Comparison of ENCODE assay signal across 8 cellular contexts in genomic region chr5:127031147-127031862, GRCh38. TPM values are rescaled to one million over a fixed set of nuclear protein-coding genes. Genes with fewer than 3 reads are reported as not detected.
DNase-seq lines count a peak whose midpoint lies in the region; TF ChIP-seq lines count a peak whose summit lies in the region.

No MANE protein-coding gene starts in this region.

- H3K27ac ChIP-seq in caudate nucleus (ENCODE audit: low read depth, low read length) (peak overlapping the region; percentile 74), mesodermal cell (ENCODE audit: low read depth, low read length, severe bottlenecking) (peak overlapping the region; percentile 60), urinary bladder (ENCODE audit: low read depth) (no peak overlapping the region)

- H3K36me3 ChIP-seq in mesodermal cell (ENCODE audit: control insufficient read depth, insufficient read depth, low read length) (no peaks in the 10 kb centered on the region), urinary bladder (ENCODE audit: insufficient read depth) (no peaks in the 10 kb centered on the region)

- no peak for TF ChIP-seq CTCF in GM12865 (IDR thresholded peaks at IDR 0.05; ENCODE audit: insufficient read depth, low read depth, low read length, missing control alignments)

- peaks cover 7% of the 10 kb centered on the region for H3K4me1 ChIP-seq in mesodermal cell (ENCODE audit: control insufficient read depth, insufficient read depth, low read length, poor library complexity, severe bottlenecking)
- H3K4me1 ChIP-seq in urinary bladder (ENCODE audit: insufficient read depth) = no peaks in the 10 kb centered on the region

- peak; percentile 57 for DNase-seq in GM12865 (ENCODE audit: low read depth)
- peak; percentile 25 for DNase-seq in HEK293T (ENCODE audit: extremely low spot score)
- peak; percentile 53 for DNase-seq in RPMI8226
- no peak for DNase-seq in caudate nucleus (lab: John Stamatoyannopoulos, UW)
- DNase-seq in NOMO-1 treated with dmso at 0.1 percent for 144 hours (lab: John Stamatoyannopoulos, UW; ENCODE audit: unreplicated experiment) = no peak
- DNase-seq in OCI-M1 (lab: John Stamatoyannopoulos, UW) = no peak

- 37 to 40% methylated on average over 32 to 45 of the region's 45 CpGs for WGBS in mesodermal cell (ENCODE audit: insufficient coverage in 2 of 2), 2 experiments
- WGBS in urinary bladder = 16% methylated on average over 45 of the region's 45 CpGs

- CTCF ChIA-PET in HEK293T (lab: Yijun Ruan, JAX) = interaction anchor here (1.6 kb wide), 1 partner anchor 10 kb away, joined by 3 read pairs; no protein-coding TSS in a partner anchor

- H3K4me3 ChIP-seq in GM12865 (ENCODE audit: low read depth, low read length) (peak overlapping the region; percentile 79), mesodermal cell (ENCODE audit: extremely low read depth, insufficient read depth, low read length, poor library complexity, severe bottlenecking) (peak overlapping the region; percentile 76), urinary bladder (ENCODE audit: low read depth, low read length) (peak overlapping the region; percentile 45)

- no peaks in the 10 kb centered on the region for H3K9me3 ChIP-seq in mesodermal cell (ENCODE audit: control insufficient read depth, low read length)

- POLR2A ChIA-PET in HEK293T (lab: Yijun Ruan, JAX) = interaction anchor here (0.8 to 2.3 kb wide), 5 partner anchors 10 to 254 kb away, joined by 3 to 12 read pairs (median 6); partner anchors contain the start of gene LMNB1

TF ChIP-seq in HEK293T, 16 proteins besides CTCF, POLR2A, EP300 and RAD21:
- TF ChIP-seq SUZ12 (IDR thresholded peaks at IDR 0.05) (no peak), L3MBTL2 (conservative IDR thresholded peaks at IDR 0.05) (peak; percentile 53; the same call in 1 of the 2 replicates), ZNF384 (IDR thresholded peaks at IDR 0.05) (no peak)
TF ChIP-seq in HEK293T: peak in this region for 1.

RNA-seq across cellular contexts. Expression of gene MARCHF3, which starts 0.9 kb away (rescaled TPM):
- 12.5 TPM for polyA plus RNA-seq in mesodermal cell (2013, experiment 1 of 2)
- 16.2 TPM for polyA plus RNA-seq in mesodermal cell (2013, experiment 2 of 2)
- total RNA-seq in urinary bladder = 8.6 TPM
- 9.2 TPM for polyA plus RNA-seq in urinary bladder

RNA-seq across cellular contexts. Expression of gene C5orf63, which starts 42.0 kb away (rescaled TPM):
- polyA plus RNA-seq in mesodermal cell (2013, experiment 1 of 2) = not detected
- not detected for polyA plus RNA-seq in mesodermal cell (2013, experiment 2 of 2)
- 6.4 TPM for total RNA-seq in urinary bladder
- 1.2 TPM for polyA plus RNA-seq in urinary bladder

Comparison
In these comparisons a context has a peak if more than half of its experiments do, and no peak if none do; other contexts are left out.
1. DNase-seq: peak in GM12865 (single experiment), HEK293T (single experiment) and RPMI8226 (single experiment); none in caudate nucleus (0 of 61), NOMO-1 treated with dmso at 0.1 percent for 144 hours (single experiment) and OCI-M1 (single experiment).
2. Peak in every context shown above with its lines, with median percentiles within 50 percentile points of each other: H3K4me3 ChIP-seq.